In the genomic region with DNA sequence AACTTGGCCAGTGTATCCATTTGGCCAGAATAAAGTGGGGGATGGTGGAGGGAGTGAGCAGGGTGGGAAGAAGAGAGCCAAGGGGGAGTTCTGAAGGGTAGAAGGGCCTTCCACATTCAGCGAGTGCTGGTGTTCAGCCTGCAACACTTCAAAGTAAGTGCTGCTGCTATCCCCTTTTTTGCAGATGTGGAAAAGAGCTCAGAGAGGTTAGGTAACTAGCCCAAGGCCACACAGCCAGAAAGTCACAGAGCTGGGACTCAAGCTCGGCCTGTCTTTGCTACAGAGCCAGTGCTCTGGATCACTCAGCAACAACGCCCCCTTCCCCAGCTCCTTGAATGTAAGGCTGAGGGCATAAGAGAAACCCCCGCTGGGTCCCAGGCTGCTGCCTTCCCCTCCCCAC, we compare ENCODE assay signal across 31 cellular contexts. TPM values are rescaled to one million over a fixed set of nuclear protein-coding genes. Genes with fewer than 3 reads are reported as not detected.
"Had no signal": no experiment of that assay in that cellular context is flagged by ENCODE, and none has a peak within 500 bp of the region (broad histone marks: within the 10 kb centered on the region; RNA-seq: fewer than 3 reads in every experiment).

No MANE protein-coding gene starts in this region.

- H3K9me3 Mint-ChIP-seq: activated naive CD4-positive, alpha-beta T cell treated with anti-CD3 and anti-CD28 coated beads, Interleukin-2, amount 50 U/mL, for 24 hours; T-cell; WTC11 had no signal

- H3K27ac Mint-ChIP-seq: activated CD8-positive, alpha-beta T cell treated with anti-CD3 and anti-CD28 coated beads, Interleukin-2, amount 10 ng/mL, durations not matched to agents 7 days and 5 days; activated naive CD4-positive, alpha-beta T cell treated with anti-CD3 and anti-CD28 coated beads, Interleukin-2, amount 50 U/mL, for 24 hours; T-cell; WTC11 had no signal

- H3K4me3 Mint-ChIP-seq: activated CD8-positive, alpha-beta T cell treated with anti-CD3 and anti-CD28 coated beads, Interleukin-2, amount 10 ng/mL, durations not matched to agents 7 days and 5 days; activated naive CD4-positive, alpha-beta T cell treated with anti-CD3 and anti-CD28 coated beads, Interleukin-2, amount 50 U/mL, for 24 hours; T-cell; WTC11 had no signal

- H3K9me3 ChIP-seq: body of pancreas, MG63 had no signal

- FAIRE-seq: bronchial epithelial cell had no signal

- H3K27me3 ChIP-seq: body of pancreas, MG63 had no signal

- H3K36me3 Mint-ChIP-seq: activated naive CD4-positive, alpha-beta T cell treated with anti-CD3 and anti-CD28 coated beads, Interleukin-2, amount 50 U/mL, for 24 hours; T-cell; WTC11 had no signal

- H3K36me3 ChIP-seq: MG63 had no signal

- H3K27ac ChIP-seq: body of pancreas, SK-N-MC had no signal

- ATAC-seq: activated CD8-positive, alpha-beta T cell treated with anti-CD3 and anti-CD28 coated beads, Interleukin-2, amount 10 ng/mL, durations not matched to agents 7 days and 5 days; body of pancreas; Right ventricle myocardium inferior; T-cell; WTC11 had no signal

- H3K4me3 ChIP-seq: body of pancreas, MG63, SK-N-MC had no signal

- DNase-seq: activated CD4-positive, alpha-beta T cell treated with anti-CD3 and anti-CD28 coated beads for 48 hours; activated CD4-positive, alpha-beta T cell treated with anti-CD3 and anti-CD28 coated beads, Interleukin-2, amount 50 U/mL, for 4 hours; activated CD4-positive, CD25-positive, alpha-beta regulatory T cell treated with anti-CD3 and anti-CD28 coated beads, Interleukin-2, amount 50 U/mL, for 72 hours; activated CD8-positive, alpha-beta memory T cell treated with anti-CD3 and anti-CD28 coated beads, Interleukin-2, amount 50 U/mL, for 48 hours; activated CD8-positive, alpha-beta T cell treated with anti-CD3 and anti-CD28 coated beads, Interleukin-2, amount 10 ng/mL, durations not matched to agents 7 days and 5 days; activated effector memory CD4-positive, alpha-beta T cell treated with Interleukin-2 at 50 U/mL for 16 hours; activated naive CD4-positive, alpha-beta T cell; activated T-cell treated with anti-CD3 and anti-CD28 coated beads, Interleukin-2, amount 50 U/mL, for 1 hour; aorta; body of pancreas; central memory CD4-positive, alpha-beta T cell; MG63; MV-4-11; NCI-H1092 treated with DMSO at 0.1 percent for 48 hours; NCI-H1417 treated with DMSO at 0.1 percent for 48 hours; NCI-H1694; NCI-H2029; NCI-H2107; NCI-H2171 treated with DMSO at 0.1 percent for 48 hours; NCI-H226; NCI-H510A; NCI-H526 treated with DMSO at 0.1 percent for 48 hours; NCI-H82; T-cell had no signal

RNA-seq across cellular contexts. Expression of a gene that starts 5.2 kb away (rescaled TPM):
- total RNA-seq: activated CD8-positive, alpha-beta T cell treated with anti-CD3 and anti-CD28 coated beads, Interleukin-2, amount 10 ng/mL, durations not matched to agents 7 days and 5 days; OCI-LY7; T-helper 2 cell treated with Interferon-gamma antibody and Interleukin-4, amounts not matched to agents 100 ng/mL and 5 ng/mL, for 36 hours had no signal

RNA-seq across cellular contexts. Expression of a gene that starts 28.6 kb away (rescaled TPM):
- total RNA-seq: activated CD8-positive, alpha-beta T cell treated with anti-CD3 and anti-CD28 coated beads, Interleukin-2, amount 10 ng/mL, durations not matched to agents 7 days and 5 days; T-helper 2 cell treated with Interferon-gamma antibody and Interleukin-4, amounts not matched to agents 100 ng/mL and 5 ng/mL, for 36 hours had no signal
